8 cellular contexts compared by ENCODE assay signal in the genomic region with DNA sequence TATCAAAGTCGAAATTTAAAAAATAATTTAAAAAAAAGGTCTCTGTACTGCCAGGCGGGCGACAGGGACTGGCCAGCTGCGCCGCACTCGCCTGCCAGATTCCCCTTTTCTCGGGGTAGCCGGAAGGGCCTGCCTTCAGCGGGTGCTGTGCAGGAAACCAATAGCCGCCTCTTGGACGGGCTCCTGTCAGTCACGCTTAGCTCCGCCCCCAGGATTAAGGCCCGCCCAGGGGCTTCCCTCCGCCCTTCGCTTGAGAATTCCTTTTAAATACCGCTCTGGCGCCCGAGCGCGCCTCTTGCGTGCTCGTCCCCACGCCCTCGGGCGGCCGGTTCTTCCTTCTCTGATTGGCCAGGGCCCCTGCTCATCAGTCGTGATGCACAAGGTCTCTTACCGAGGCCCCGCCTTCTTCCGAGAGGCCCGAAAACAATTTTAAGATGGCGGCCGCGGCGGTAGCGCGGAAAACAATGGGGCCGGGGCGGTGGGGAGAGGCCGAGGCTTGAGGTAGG. TPM values are rescaled to one million over a fixed set of nuclear protein-coding genes. Genes with fewer than 3 reads are reported as not detected.
DNase-seq lines count a peak whose midpoint lies in the region; ATAC-seq and TF ChIP-seq lines count a peak whose summit lies in the region.

A gene with protein sequence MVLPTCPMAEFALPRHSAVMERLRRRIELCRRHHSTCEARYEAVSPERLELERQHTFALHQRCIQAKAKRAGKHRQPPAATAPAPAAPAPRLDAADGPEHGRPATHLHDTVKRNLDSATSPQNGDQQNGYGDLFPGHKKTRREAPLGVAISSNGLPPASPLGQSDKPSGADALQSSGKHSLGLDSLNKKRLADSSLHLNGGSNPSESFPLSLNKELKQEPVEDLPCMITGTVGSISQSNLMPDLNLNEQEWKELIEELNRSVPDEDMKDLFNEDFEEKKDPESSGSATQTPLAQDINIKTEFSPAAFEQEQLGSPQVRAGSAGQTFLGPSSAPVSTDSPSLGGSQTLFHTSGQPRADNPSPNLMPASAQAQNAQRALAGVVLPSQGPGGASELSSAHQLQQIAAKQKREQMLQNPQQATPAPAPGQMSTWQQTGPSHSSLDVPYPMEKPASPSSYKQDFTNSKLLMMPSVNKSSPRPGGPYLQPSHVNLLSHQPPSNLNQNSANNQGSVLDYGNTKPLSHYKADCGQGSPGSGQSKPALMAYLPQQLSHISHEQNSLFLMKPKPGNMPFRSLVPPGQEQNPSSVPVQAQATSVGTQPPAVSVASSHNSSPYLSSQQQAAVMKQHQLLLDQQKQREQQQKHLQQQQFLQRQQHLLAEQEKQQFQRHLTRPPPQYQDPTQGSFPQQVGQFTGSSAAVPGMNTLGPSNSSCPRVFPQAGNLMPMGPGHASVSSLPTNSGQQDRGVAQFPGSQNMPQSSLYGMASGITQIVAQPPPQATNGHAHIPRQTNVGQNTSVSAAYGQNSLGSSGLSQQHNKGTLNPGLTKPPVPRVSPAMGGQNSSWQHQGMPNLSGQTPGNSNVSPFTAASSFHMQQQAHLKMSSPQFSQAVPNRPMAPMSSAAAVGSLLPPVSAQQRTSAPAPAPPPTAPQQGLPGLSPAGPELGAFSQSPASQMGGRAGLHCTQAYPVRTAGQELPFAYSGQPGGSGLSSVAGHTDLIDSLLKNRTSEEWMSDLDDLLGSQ (plus strand): TSS at position 411 of the 506 bp plus-strand sequence. CDS start 291 bp downstream, outside the sequence.

- peaks cover 0 to 34% of the 10 kb centered on the region in 2 donors for H3K36me3 ChIP-seq in left lung

- ATAC-seq in GM19395 (IDR thresholded peaks at IDR 0.05; ENCODE audit: unreplicated experiment) (peak; percentile 96), HG03565 (IDR thresholded peaks at IDR 0.05; ENCODE audit: unreplicated experiment) (peak; percentile 90), left lung (peak; percentile 98)

- peaks cover 63% of the 10 kb centered on the region for H3K4me1 Mint-ChIP-seq in dendritic cell treated with granulocyte-macrophage colony-stimulating factor and Interleukin-4, amounts not matched to agents 40 ng/mL and 50 ng/mL, for 4 days (ENCODE audit: low read depth)

- H3K27me3 Mint-ChIP-seq in dendritic cell treated with granulocyte-macrophage colony-stimulating factor and Interleukin-4, amounts not matched to agents 40 ng/mL and 50 ng/mL, for 4 days, result no peaks in the 10 kb centered on the region

- H3K36me3 Mint-ChIP-seq in dendritic cell treated with granulocyte-macrophage colony-stimulating factor and Interleukin-4, amounts not matched to agents 40 ng/mL and 50 ng/mL, for 4 days (ENCODE audit: low read depth), result peaks cover 53% of the 10 kb centered on the region

- H3K4me3 Mint-ChIP-seq in dendritic cell treated with granulocyte-macrophage colony-stimulating factor and Interleukin-4, amounts not matched to agents 40 ng/mL and 50 ng/mL, for 4 days, result peak within 1 kb of the TSS; percentile 87

- DNase-seq in NCI-H774 (lab: John Stamatoyannopoulos, UW) (peak; percentile 99), left lung (peak; percentile 99 to 100)
- peak; percentile 99 for DNase-seq in activated CD4-positive, alpha-beta T cell treated with anti-CD3 and anti-CD28 coated beads, Interleukin-2, amount 50 U/mL, for 4 hours
- DNase-seq in stimulated activated CD4-positive, alpha-beta T cell treated with anti-CD3 and anti-CD28 coated beads, Interleukin-2, amount 100 ng/mL, for 48 hours, result peak; percentile 98

- peak within 1 kb of the TSS; percentile 88 for H3K27ac ChIP-seq in C4-2B
- peak within 1 kb of the TSS; percentile 95 to 96 for H3K27ac ChIP-seq in left lung

- peak within 1 kb of the TSS; percentile 88 for H3K27ac Mint-ChIP-seq in dendritic cell treated with granulocyte-macrophage colony-stimulating factor and Interleukin-4, amounts not matched to agents 40 ng/mL and 50 ng/mL, for 4 days

- TF ChIP-seq CTCF in C4-2B (conservative IDR thresholded peaks at IDR 0.05) (no peak), left lung (IDR thresholded peaks at IDR 0.05) (no peak)

- no peaks in the 10 kb centered on the region for H3K9me3 Mint-ChIP-seq in dendritic cell treated with granulocyte-macrophage colony-stimulating factor and Interleukin-4, amounts not matched to agents 40 ng/mL and 50 ng/mL, for 4 days

- intact Hi-C loops in dendritic cell treated with granulocyte-macrophage colony-stimulating factor and Interleukin-4, amounts not matched to agents 40 ng/mL and 50 ng/mL, for 4 days (cut with micrococcal nuclease), result loop anchor here (2.0 to 5.0 kb wide), 2 partner anchors 34 to 60 kb away; a partner anchor contains a TSS
- intact Hi-C loops in left lung (cut with DNase I), result no loop called here

- peak within 1 kb of the TSS; percentile 64 to 81 for H3K4me3 ChIP-seq in left lung

- H3K4me1 ChIP-seq in left lung, result peaks cover 10 to 72% of the 10 kb centered on the region in 2 donors

- H3K9me3 ChIP-seq in left lung, result no peaks in the 10 kb centered on the region

- no peaks in the 10 kb centered on the region for H3K27me3 ChIP-seq in left lung

RNA-seq across cellular contexts. Expression of the gene that starts here (rescaled TPM):
- 10 to 100 TPM; 23.8 to 25.2 TPM for total RNA-seq in left lung

Comparison
In these comparisons a context has a peak if more than half of its experiments do, and no peak if none do; other contexts are left out.
1. Peak in every context shown above with its lines: DNase-seq, ATAC-seq, H3K4me3 ChIP-seq and H3K27ac ChIP-seq.